Comparison of ENCODE assay signal across 8 cellular contexts in the genomic region with DNA sequence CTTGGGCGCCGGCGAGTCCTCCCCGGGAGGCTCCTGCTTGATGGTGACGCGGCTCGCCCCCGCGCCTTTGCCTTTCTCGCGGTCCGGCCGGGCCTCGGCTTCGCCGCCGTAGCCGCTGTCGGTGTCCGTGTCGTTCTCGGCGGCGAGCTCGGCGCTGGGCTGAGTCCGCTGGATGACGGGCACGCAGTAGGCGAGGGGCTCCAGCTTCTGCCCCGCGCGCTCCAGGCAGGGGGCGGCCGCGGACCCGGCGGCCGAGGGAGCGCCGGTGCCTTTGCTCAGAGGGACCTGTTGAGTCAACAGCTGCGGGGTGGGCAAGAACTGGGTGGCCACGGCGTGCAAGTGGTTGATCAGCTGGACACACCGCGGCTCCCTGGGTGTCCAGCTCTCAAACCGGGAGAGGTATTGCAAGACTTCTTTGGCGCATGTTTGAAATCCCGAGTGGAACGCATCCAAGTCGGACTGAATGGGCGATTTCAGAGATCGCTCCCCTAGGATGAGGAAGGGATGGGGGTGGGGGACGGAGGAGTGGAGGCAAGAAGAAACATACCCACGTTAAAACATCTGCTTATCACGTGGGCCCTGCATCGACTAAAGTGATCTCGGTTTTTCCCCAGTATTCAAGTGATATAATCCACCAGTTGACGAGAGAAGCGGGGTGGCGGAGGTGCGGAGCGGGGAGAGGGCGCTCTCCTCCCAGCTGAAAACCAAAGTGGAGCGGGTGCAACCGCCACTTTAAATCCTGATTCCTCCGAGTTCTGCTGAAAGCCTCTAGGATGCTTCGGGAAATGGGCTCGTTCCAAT. TPM values are rescaled to one million over a fixed set of nuclear protein-coding genes. Genes with fewer than 3 reads are reported as not detected.
DNase-seq lines count a peak whose midpoint lies in the region; ATAC-seq, FAIRE-seq and TF ChIP-seq lines count a peak whose summit lies in the region.

No MANE protein-coding gene starts in this region.

- no peak for TF ChIP-seq CTCF in lower leg skin (IDR thresholded peaks at IDR 0.05)

- FAIRE-seq in HTR-8/SVneo (lab: Jason Lieb, UNC), result peak; percentile 72

- ATAC-seq in activated CD4-positive, CD25-positive, alpha-beta regulatory T cell treated with anti-CD3 and anti-CD28 coated beads, Interleukin-2, amount 50 U/mL, for 24 hours, result peak; percentile 17 to 30
- ATAC-seq in stimulated activated memory B cell treated with anti-CD40 and anti-IgM and Interleukin-4, amounts not matched to agents 10 μg/mL and 1 μg/mL and 100 μg/mL, for 72 hours, result peak; percentile 21

- H3K4me3 ChIP-seq in duodenal mucosa (ENCODE audit: low read depth in 1 of 2, low read length in 2 of 2), result peak overlapping the region; percentile 68 to 81
- peak overlapping the region; percentile 28 for H3K4me3 ChIP-seq in lower leg skin (ENCODE audit: low read depth, poor library complexity, severe bottlenecking)

- no peaks in the 10 kb centered on the region for H3K9me3 ChIP-seq in duodenal mucosa (ENCODE audit: control insufficient read depth in 1 of 2, low read length in 2 of 2)

- peaks cover 68% of the 10 kb centered on the region for H3K4me1 Mint-ChIP-seq in stimulated activated memory B cell treated with anti-CD40 and anti-IgM and Interleukin-4, amounts not matched to agents 10 μg/mL and 1 μg/mL and 100 μg/mL, for 72 hours

- 1% methylated on average over 29 to 47 of the region's 69 CpGs for WGBS in lower leg skin, 2 donors

- H3K36me3 Mint-ChIP-seq in stimulated activated memory B cell treated with anti-CD40 and anti-IgM and Interleukin-4, amounts not matched to agents 10 μg/mL and 1 μg/mL and 100 μg/mL, for 72 hours, result no peaks in the 10 kb centered on the region

- H3K9ac ChIP-seq in duodenal mucosa (ENCODE audit: low read depth in 1 of 2, low read length in 2 of 2), result peak overlapping the region; percentile 41 to 67

- peak overlapping the region; percentile 36 for H3K27ac ChIP-seq in duodenal mucosa (ENCODE audit: low read depth, low read length)

- H3K27me3 Mint-ChIP-seq in stimulated activated memory B cell treated with anti-CD40 and anti-IgM and Interleukin-4, amounts not matched to agents 10 μg/mL and 1 μg/mL and 100 μg/mL, for 72 hours, result no peaks in the 10 kb centered on the region

- TF ChIP-seq POLR2A in lower leg skin (IDR thresholded peaks at IDR 0.05), result no peak

- no peaks in the 10 kb centered on the region for H3K9me3 Mint-ChIP-seq in stimulated activated memory B cell treated with anti-CD40 and anti-IgM and Interleukin-4, amounts not matched to agents 10 μg/mL and 1 μg/mL and 100 μg/mL, for 72 hours

- H3K27me3 ChIP-seq in duodenal mucosa (ENCODE audit: control insufficient read depth in 1 of 2, insufficient read depth in 2 of 2, low read length in 2 of 2), result peaks cover 8 to 32% of the 10 kb centered on the region in 2 donors

- intact Hi-C loops in lower leg skin (cut with DNase I; ENCODE audit: low total_unique reads), result loop anchor here (10.0 kb wide), 1 partner anchor 402 kb away; no protein-coding TSS in a partner anchor

- H3K36me3 ChIP-seq in duodenal mucosa (ENCODE audit: control insufficient read depth in 1 of 2, insufficient read depth in 2 of 2, low read length in 2 of 2), result no peaks in the 10 kb centered on the region

- no peak for DNase-seq in activated CD4-positive, CD25-positive, alpha-beta regulatory T cell (lab: John Stamatoyannopoulos, UW)
- peak; percentile 41 for DNase-seq in HTR-8/SVneo (ENCODE audit: insufficient read length, low spot score)
- DNase-seq in UCSD-AML1 (lab: John Stamatoyannopoulos, UW; ENCODE audit: unreplicated experiment), result peak; percentile 58
- peak; percentile 71 to 93 for DNase-seq in lower leg skin (ENCODE audit: low spot score in 2 of 2)
- DNase-seq in NCI-H345 (lab: John Stamatoyannopoulos, UW), result no peak

- peak overlapping the region; percentile 98 for H3K4me3 Mint-ChIP-seq in stimulated activated memory B cell treated with anti-CD40 and anti-IgM and Interleukin-4, amounts not matched to agents 10 μg/mL and 1 μg/mL and 100 μg/mL, for 72 hours

- H3K4me1 ChIP-seq in duodenal mucosa (ENCODE audit: control insufficient read depth in 1 of 2, insufficient read depth in 2 of 2, low read length in 2 of 2), result peaks cover 17 to 31% of the 10 kb centered on the region in 2 donors

- H3K27ac Mint-ChIP-seq in stimulated activated memory B cell treated with anti-CD40 and anti-IgM and Interleukin-4, amounts not matched to agents 10 μg/mL and 1 μg/mL and 100 μg/mL, for 72 hours, result peak overlapping the region; percentile 90

RNA-seq across cellular contexts. Expression of gene BHLHE41, which starts 2.0 kb away (rescaled TPM):
- 10 to 100 TPM in 1 of 4 donors, 1 to 10 TPM in 3; 4.9 to 14.5 (median 7.2) TPM for total RNA-seq in lower leg skin

Comparison
In these comparisons a context has a peak if more than half of its experiments do, and no peak if none do; other contexts are left out.
1. DNase-seq: peak in HTR-8/SVneo (single experiment), UCSD-AML1 (single experiment) and lower leg skin (2 of 2); none in activated CD4-positive, CD25-positive, alpha-beta regulatory T cell (0 of 4) and NCI-H345 (single experiment).